Comparison of ENCODE assay signal across 13 cellular contexts in genomic region chr3:38297053-38297452, GRCh38. TPM values are rescaled to one million over a fixed set of nuclear protein-coding genes. Genes with fewer than 3 reads are reported as not detected.
"Had no signal": no experiment of that assay in that cellular context is flagged by ENCODE, and none has a peak within 500 bp of the region (broad histone marks: within the 10 kb centered on the region; RNA-seq: fewer than 3 reads in every experiment).

No MANE protein-coding gene starts in this region.

RNA-seq across cellular contexts. Expression of gene SLC22A14, which starts 15.0 kb away (rescaled TPM):
- total RNA-seq: left colon, left lobe of liver, left ventricle myocardium inferior, left ventricle myocardium superior, lower lobe of right lung, lung, lung microvascular endothelial cell had no signal
- polyA plus RNA-seq: immature natural killer cell; liver; naive thymus-derived CD4-positive, alpha-beta T cell; naive thymus-derived CD8-positive, alpha-beta T cell had no signal

RNA-seq across cellular contexts. Expression of gene SLC22A13, which starts 31.4 kb away (rescaled TPM):
- total RNA-seq: kidney epithelial cell, left ventricle myocardium inferior, left ventricle myocardium superior, mononuclear cell had no signal
- polyA plus RNA-seq: immature natural killer cell; naive thymus-derived CD4-positive, alpha-beta T cell had no signal
